24 cellular contexts compared by ENCODE assay signal in genomic region chr20:35885212-35885611, GRCh38.
DNase-seq lines count a peak whose midpoint lies in the region; ATAC-seq and TF ChIP-seq lines count a peak whose summit lies in the region.
"Had no signal": no experiment of that assay in that cellular context is flagged by ENCODE, and none has a peak within 500 bp of the region (broad histone marks: within the 10 kb centered on the region; RNA-seq: fewer than 3 reads in every experiment).

No MANE protein-coding gene starts in this region.

- no peaks in the 10 kb centered on the region for H3K27me3 ChIP-seq in left ventricle myocardium inferior (ENCODE audit: low read depth)
- no peaks in the 10 kb centered on the region for H3K27me3 ChIP-seq in psoas muscle (ENCODE audit: insufficient read depth in 3 of 3, low read length in 2 of 3)
- H3K27me3 ChIP-seq: body of pancreas, thyroid gland had no signal

- H3K36me3 Mint-ChIP-seq in T-helper 17 cell (ENCODE audit: low read depth): peaks cover 5% of the 10 kb centered on the region
- H3K36me3 Mint-ChIP-seq: activated naive CD4-positive, alpha-beta T cell treated with anti-CD3 and anti-CD28 coated beads, Interleukin-2, amount 50 U/mL, for 72 hours had no signal

- no peaks in the 10 kb centered on the region for H3K27me3 Mint-ChIP-seq in T-helper 17 cell
- H3K27me3 Mint-ChIP-seq: activated CD4-positive, alpha-beta T cell treated with anti-CD3 and anti-CD28 coated beads, Interleukin-2, amount 10 ng/mL, durations not matched to agents 24 days and 14 days; effector memory CD8-positive, alpha-beta T cell; stimulated activated naive B cell treated with anti-CD40 and anti-IgM and Interleukin-4, amounts not matched to agents 10 μg/mL and 1 μg/mL and 100 μg/mL, for 72 hours had no signal

- no peaks in the 10 kb centered on the region for H3K9me3 ChIP-seq in left ventricle myocardium inferior (replicated peaks)
- H3K9me3 ChIP-seq in psoas muscle: no peaks in the 10 kb centered on the region
- no peaks in the 10 kb centered on the region for H3K9me3 ChIP-seq in T-helper 17 cell (ENCODE audit: control insufficient read depth, low read length, poor library complexity, severe bottlenecking)
- H3K9me3 ChIP-seq: body of pancreas, mucosa of descending colon, thyroid gland had no signal

- ATAC-seq in left cardiac atrium (no peak), psoas muscle (no peak), T-helper 17 cell (no peak), GM19328 (IDR thresholded peaks at IDR 0.05; ENCODE audit: unreplicated experiment) (no peak)
- ATAC-seq: activated naive CD4-positive, alpha-beta T cell treated with anti-CD3 and anti-CD28 coated beads, Interleukin-2, amount 50 U/mL, for 72 hours; body of pancreas; effector memory CD8-positive, alpha-beta T cell; mucosa of descending colon; stimulated activated naive B cell treated with anti-CD40 and anti-IgM and Interleukin-4, amounts not matched to agents 10 μg/mL and 1 μg/mL and 100 μg/mL, for 72 hours had no signal

- DNase-seq in left ventricle myocardium inferior: no peak
- DNase-seq in left cardiac atrium: no peak
- no peak for DNase-seq in coronary artery (ENCODE audit: low spot score)
- no peak for DNase-seq in psoas muscle
- DNase-seq in NCI-H2081 treated with DMSO at 0.1 percent for 48 hours (lab: John Stamatoyannopoulos, UW): no peak
- no peak for DNase-seq in NCI-H345 (lab: John Stamatoyannopoulos, UW)
- no peak for DNase-seq in T-helper 17 cell
- DNase-seq: activated CD4-positive, alpha-beta T cell treated with anti-CD3 and anti-CD28 coated beads, Interleukin-2, amount 10 ng/mL, durations not matched to agents 24 days and 14 days; body of pancreas; DMS79 treated with DMSO at 0.1 percent for 48 hours; effector memory CD8-positive, alpha-beta T cell; head of caudate nucleus; mucosa of descending colon; MV-4-11; NCI-H1694; NCI-H748 treated with DMSO at 0.1 percent for 48 hours; SIG-M5; small intestine; stimulated activated CD4-positive, alpha-beta T cell treated with anti-CD3 and anti-CD28 coated beads, Interleukin-2, amount 100 ng/mL, for 48 hours; stimulated activated naive B cell treated with anti-CD40 and anti-IgM and Interleukin-4, amounts not matched to agents 10 μg/mL and 1 μg/mL and 100 μg/mL, for 72 hours; T-helper 1 cell; thyroid gland had no signal

- no peak overlapping the region for H3K27ac Mint-ChIP-seq in T-helper 17 cell
- H3K27ac Mint-ChIP-seq: activated CD4-positive, alpha-beta T cell treated with anti-CD3 and anti-CD28 coated beads, Interleukin-2, amount 10 ng/mL, durations not matched to agents 24 days and 14 days; activated naive CD4-positive, alpha-beta T cell treated with anti-CD3 and anti-CD28 coated beads, Interleukin-2, amount 50 U/mL, for 72 hours; stimulated activated naive B cell treated with anti-CD40 and anti-IgM and Interleukin-4, amounts not matched to agents 10 μg/mL and 1 μg/mL and 100 μg/mL, for 72 hours had no signal

- H3K36me3 ChIP-seq in left ventricle myocardium inferior (no peaks in the 10 kb centered on the region), psoas muscle (ENCODE audit: insufficient read depth in 1 of 2, low read depth in 1 of 2) (no peaks in the 10 kb centered on the region)
- H3K36me3 ChIP-seq: thyroid gland had no signal

- H3K4me1 ChIP-seq in left ventricle myocardium inferior (peaks cover 25% of the 10 kb centered on the region), psoas muscle (peaks cover 45% of the 10 kb centered on the region)
- H3K4me1 ChIP-seq: body of pancreas had no signal

- peak overlapping the region; percentile 76 for H3K27ac ChIP-seq in left ventricle myocardium inferior (replicated peaks)
- peak overlapping the region; percentile 55 to 91 for H3K27ac ChIP-seq in coronary artery
- peak overlapping the region; percentile 80 for H3K27ac ChIP-seq in psoas muscle
- H3K27ac ChIP-seq: body of pancreas had no signal

- TF ChIP-seq CTCF in left ventricle myocardium inferior (IDR thresholded peaks at IDR 0.05; ENCODE audit: borderline replicate concordance) (no peak), coronary artery (IDR thresholded peaks at IDR 0.05) (no peak), psoas muscle (IDR thresholded peaks at IDR 0.05) (no peak)

- peaks cover 10% of the 10 kb centered on the region for H3K4me1 Mint-ChIP-seq in T-helper 17 cell

- intact Hi-C loops in left ventricle myocardium inferior (cut with micrococcal nuclease): loop anchor here (10.0 kb wide), 1 partner anchor 150 kb away; no protein-coding TSS in a partner anchor
- intact Hi-C loops in left cardiac atrium (cut with DNase I): loop anchor here (10.0 kb wide), 2 partner anchors 140 to 180 kb away; partner anchors contain the start of gene RBM39 (in 1 of the 2)
- intact Hi-C loops in psoas muscle (cut with DNase I): loop anchor here (5.0 to 10.0 kb wide), 2 partner anchors 60 to 283 kb away; no protein-coding TSS in a partner anchor

- 22 to 61% (median 26%) methylated on average over 1 of the region's 1 CpG for WGBS in psoas muscle, 3 donors

- H3K4me3 Mint-ChIP-seq in T-helper 17 cell: no peak overlapping the region
- H3K4me3 Mint-ChIP-seq: activated CD4-positive, alpha-beta T cell treated with anti-CD3 and anti-CD28 coated beads, Interleukin-2, amount 10 ng/mL, durations not matched to agents 24 days and 14 days; effector memory CD8-positive, alpha-beta T cell; stimulated activated naive B cell treated with anti-CD40 and anti-IgM and Interleukin-4, amounts not matched to agents 10 μg/mL and 1 μg/mL and 100 μg/mL, for 72 hours had no signal

- H3K4me3 ChIP-seq in left ventricle myocardium inferior (no peak overlapping the region), coronary artery (no peak overlapping the region), psoas muscle (no peak overlapping the region)
- H3K4me3 ChIP-seq: body of pancreas, mucosa of descending colon, thyroid gland had no signal
